ENCODE assay signal across 8 cellular contexts in genomic region chr11:126210871-126211235, GRCh38. TPM values are rescaled to one million over a fixed set of nuclear protein-coding genes. Genes with fewer than 3 reads are reported as not detected.
DNase-seq lines count a peak whose midpoint lies in the region; ATAC-seq and TF ChIP-seq lines count a peak whose summit lies in the region.

No MANE protein-coding gene starts in this region.

- DNase-seq in activated CD4-positive, alpha-beta T cell treated with anti-CD3 and anti-CD28 coated beads for 36 hours, result no peak
- DNase-seq in activated CD4-positive, alpha-beta T cell treated with anti-CD3 and anti-CD28 coated beads, Interleukin-2, amount 50 U/mL, for 4 hours, result no peak
- DNase-seq in activated T-helper 2 cell treated with anti-CD3 and anti-CD28 coated beads, Interferon-gamma antibody, Interleukin-2, Interleukin-4, amounts not matched to agents 10 μg/mL and 5 μg/mL and 100 μg/mL, durations not matched to agents 14 hours and 24 hours and 36 hours (ENCODE audit: low spot score), result no peak
- DNase-seq in iris pigment epithelial cell (ENCODE audit: low read depth), result peak; percentile 15
- DNase-seq in suprapubic skin (ENCODE audit: low spot score in 2 of 2), result no peak
- no peak for DNase-seq in GM20000 (ENCODE audit: low spot score)
- no peak for DNase-seq in epidermal melanocyte (ENCODE audit: insufficient read length, low spot score)

- H3K4me1 Mint-ChIP-seq in activated CD4-positive, alpha-beta T cell treated with anti-CD3 and anti-CD28 coated beads for 36 hours, result peaks cover 35% of the 10 kb centered on the region
- peaks cover 24% of the 10 kb centered on the region for H3K4me1 Mint-ChIP-seq in activated T-helper 2 cell treated with anti-CD3 and anti-CD28 coated beads, Interferon-gamma antibody, Interleukin-2, Interleukin-4, amounts not matched to agents 10 μg/mL and 5 μg/mL and 100 μg/mL, durations not matched to agents 14 hours and 24 hours and 36 hours (ENCODE audit: low read depth)

- TF ChIP-seq CTCF in suprapubic skin (IDR thresholded peaks at IDR 0.05) (no peak), GM20000 (IDR thresholded peaks at IDR 0.05; ENCODE audit: extremely low read depth, missing control alignments) (no peak)

- no peaks in the 10 kb centered on the region for H3K9me3 ChIP-seq in suprapubic skin

- no peak for ATAC-seq in activated CD4-positive, alpha-beta T cell treated with anti-CD3 and anti-CD28 coated beads for 36 hours
- ATAC-seq in HG02798 (IDR thresholded peaks at IDR 0.05; ENCODE audit: poor library complexity, unreplicated experiment), result no peak

- no peaks in the 10 kb centered on the region for H3K27me3 Mint-ChIP-seq in activated CD4-positive, alpha-beta T cell treated with anti-CD3 and anti-CD28 coated beads for 36 hours
- H3K27me3 Mint-ChIP-seq in activated T-helper 2 cell treated with anti-CD3 and anti-CD28 coated beads, Interferon-gamma antibody, Interleukin-2, Interleukin-4, amounts not matched to agents 10 μg/mL and 5 μg/mL and 100 μg/mL, durations not matched to agents 14 hours and 24 hours and 36 hours (ENCODE audit: low read depth), result no peaks in the 10 kb centered on the region

- peaks cover 28% of the 10 kb centered on the region for H3K4me1 ChIP-seq in suprapubic skin

- peak overlapping the region; percentile 71 for H3K27ac ChIP-seq in suprapubic skin

- 3% methylated on average over 20 of the region's 20 CpGs for WGBS in suprapubic skin

- CTCF ChIA-PET in activated CD4-positive, alpha-beta T cell treated with anti-CD3 and anti-CD28 coated beads for 36 hours (lab: Charles Lee), result interaction anchor here (0.8 to 1.5 kb wide), 2 partner anchors 10 to 21 kb away, joined by 3 read pairs; no protein-coding TSS in a partner anchor

- intact Hi-C loops in activated CD4-positive, alpha-beta T cell treated with anti-CD3 and anti-CD28 coated beads for 36 hours (cut with DNase I, micrococcal nuclease), result loop anchor here (1.0 to 10.0 kb wide), 13 partner anchors 57 to 1586 kb away; partner anchors contain the start of genes TIRAP (in 2 of the 2), CHEK1 (in 1 of the 2), DCPS (in 1 of the 2) and FOXRED1 (in 1 of the 2)
- intact Hi-C loops in activated T-helper 2 cell treated with anti-CD3 and anti-CD28 coated beads, Interferon-gamma antibody, Interleukin-2, Interleukin-4, amounts not matched to agents 10 μg/mL and 5 μg/mL and 100 μg/mL, durations not matched to agents 14 hours and 24 hours and 36 hours (cut with micrococcal nuclease), result loop anchor here (1.0 to 5.0 kb wide), 6 partner anchors 58 to 619 kb away; partner anchors contain the start of genes FOXRED1, PUS3, STT3A and TIRAP

- H3K36me3 ChIP-seq in suprapubic skin, result peaks cover 19% of the 10 kb centered on the region

- no peaks in the 10 kb centered on the region for H3K27me3 ChIP-seq in suprapubic skin

- peaks cover 31% of the 10 kb centered on the region for H3K36me3 Mint-ChIP-seq in activated CD4-positive, alpha-beta T cell treated with anti-CD3 and anti-CD28 coated beads for 36 hours (ENCODE audit: low read depth)
- peaks cover 36% of the 10 kb centered on the region for H3K36me3 Mint-ChIP-seq in activated T-helper 2 cell treated with anti-CD3 and anti-CD28 coated beads, Interferon-gamma antibody, Interleukin-2, Interleukin-4, amounts not matched to agents 10 μg/mL and 5 μg/mL and 100 μg/mL, durations not matched to agents 14 hours and 24 hours and 36 hours (ENCODE audit: low read depth)

- peak overlapping the region; percentile 88 for H3K4me3 ChIP-seq in suprapubic skin

- H3K4me3 Mint-ChIP-seq in activated CD4-positive, alpha-beta T cell treated with anti-CD3 and anti-CD28 coated beads for 36 hours, result peak overlapping the region; percentile 98
- H3K4me3 Mint-ChIP-seq in activated T-helper 2 cell treated with anti-CD3 and anti-CD28 coated beads, Interferon-gamma antibody, Interleukin-2, Interleukin-4, amounts not matched to agents 10 μg/mL and 5 μg/mL and 100 μg/mL, durations not matched to agents 14 hours and 24 hours and 36 hours (ENCODE audit: low read depth), result peak overlapping the region; percentile 99

- TF ChIP-seq EP300 in suprapubic skin (IDR thresholded peaks at IDR 0.05), result no peak

- peak overlapping the region; percentile 93 for H3K27ac Mint-ChIP-seq in activated CD4-positive, alpha-beta T cell treated with anti-CD3 and anti-CD28 coated beads for 36 hours
- H3K27ac Mint-ChIP-seq in activated T-helper 2 cell treated with anti-CD3 and anti-CD28 coated beads, Interferon-gamma antibody, Interleukin-2, Interleukin-4, amounts not matched to agents 10 μg/mL and 5 μg/mL and 100 μg/mL, durations not matched to agents 14 hours and 24 hours and 36 hours, result peak overlapping the region; percentile 92

- no peak for TF ChIP-seq POLR2A in suprapubic skin (IDR thresholded peaks at IDR 0.05)

- POLR2A ChIA-PET in activated CD4-positive, alpha-beta T cell treated with anti-CD3 and anti-CD28 coated beads for 36 hours (lab: Charles Lee), result interaction anchor here (1.0 kb wide), 1 partner anchor 10 kb away, joined by 4 read pairs; no protein-coding TSS in a partner anchor

- no peaks in the 10 kb centered on the region for H3K9me3 Mint-ChIP-seq in activated CD4-positive, alpha-beta T cell treated with anti-CD3 and anti-CD28 coated beads for 36 hours (ENCODE audit: low read depth)
- H3K9me3 Mint-ChIP-seq in activated T-helper 2 cell treated with anti-CD3 and anti-CD28 coated beads, Interferon-gamma antibody, Interleukin-2, Interleukin-4, amounts not matched to agents 10 μg/mL and 5 μg/mL and 100 μg/mL, durations not matched to agents 14 hours and 24 hours and 36 hours, result no peaks in the 10 kb centered on the region

RNA-seq across cellular contexts. Expression of gene RPUSD4, which starts 0.6 kb away (rescaled TPM):
- total RNA-seq in activated CD4-positive, alpha-beta T cell treated with anti-CD3 and anti-CD28 coated beads for 36 hours, result 10 to 100 TPM; 31.0 to 33.9 TPM
- total RNA-seq in activated T-helper 2 cell treated with anti-CD3 and anti-CD28 coated beads, Interferon-gamma antibody, Interleukin-2, Interleukin-4, amounts not matched to agents 10 μg/mL and 5 μg/mL and 100 μg/mL, durations not matched to agents 14 hours and 24 hours and 36 hours, result 43.9 and 44.6 TPM in 2 replicates
- 10 to 100 TPM; 25.1 to 34.9 (median 29.2) TPM for total RNA-seq in suprapubic skin

RNA-seq across cellular contexts. Expression of gene FAM118B, which starts 0.7 kb away (rescaled TPM):
- 1 to 10 TPM; 8.9 to 9.0 TPM for total RNA-seq in activated CD4-positive, alpha-beta T cell treated with anti-CD3 and anti-CD28 coated beads for 36 hours
- total RNA-seq in activated T-helper 2 cell treated with anti-CD3 and anti-CD28 coated beads, Interferon-gamma antibody, Interleukin-2, Interleukin-4, amounts not matched to agents 10 μg/mL and 5 μg/mL and 100 μg/mL, durations not matched to agents 14 hours and 24 hours and 36 hours, result 11.6 and 11.7 TPM in 2 replicates
- total RNA-seq in suprapubic skin, result 10 to 100 TPM in 1 of 4 donors, 1 to 10 TPM in 3; 7.6 to 11.1 (median 8.6) TPM

RNA-seq across cellular contexts. Expression of gene SRPRA, which starts 57.8 kb away (rescaled TPM):
- total RNA-seq in activated CD4-positive, alpha-beta T cell treated with anti-CD3 and anti-CD28 coated beads for 36 hours, result 100 to 1,000 TPM; 131 to 139 TPM
- 175 and 177 TPM in 2 replicates for total RNA-seq in activated T-helper 2 cell treated with anti-CD3 and anti-CD28 coated beads, Interferon-gamma antibody, Interleukin-2, Interleukin-4, amounts not matched to agents 10 μg/mL and 5 μg/mL and 100 μg/mL, durations not matched to agents 14 hours and 24 hours and 36 hours
- total RNA-seq in suprapubic skin, result 100 to 1,000 TPM in 1 of 4 donors, 10 to 100 TPM in 3; 84.9 to 108 (median 97.0) TPM

RNA-seq across cellular contexts. Expression of gene FOXRED1, which starts 58.1 kb away (rescaled TPM):
- 10 to 100 TPM; 39.0 to 43.7 TPM for total RNA-seq in activated CD4-positive, alpha-beta T cell treated with anti-CD3 and anti-CD28 coated beads for 36 hours
- 48.7 and 52.3 TPM in 2 replicates for total RNA-seq in activated T-helper 2 cell treated with anti-CD3 and anti-CD28 coated beads, Interferon-gamma antibody, Interleukin-2, Interleukin-4, amounts not matched to agents 10 μg/mL and 5 μg/mL and 100 μg/mL, durations not matched to agents 14 hours and 24 hours and 36 hours
- total RNA-seq in suprapubic skin, result 10 to 100 TPM in 3 of 4 donors, 1 to 10 TPM in 1; 7.7 to 22.9 (median 18.9) TPM
